Comparison of ENCODE assay signal across 8 cellular contexts in genomic region chr11:72736452-72737069, GRCh38.
A peak's percentile ranks its signal among the peaks of the same experiment; 100 is the strongest.
DNase-seq lines count a peak whose midpoint lies in the region; ATAC-seq lines count a peak whose summit lies in the region.

No MANE protein-coding gene starts in this region.

- peak overlapping the region; percentile 72 for H3K4me3 Mint-ChIP-seq in activated naive CD4-positive, alpha-beta T cell treated with anti-CD3 and anti-CD28 coated beads, Interleukin-2, amount 10 ng/mL, durations not matched to agents 7 days and 5 days

- H3K9me3 Mint-ChIP-seq in activated naive CD4-positive, alpha-beta T cell treated with anti-CD3 and anti-CD28 coated beads, Interleukin-2, amount 10 ng/mL, durations not matched to agents 7 days and 5 days: peaks cover under 1% of the 10 kb centered on the region

- CTCF ChIA-PET in activated naive CD4-positive, alpha-beta T cell treated with anti-CD3 and anti-CD28 coated beads, Interleukin-2, amount 10 ng/mL, durations not matched to agents 7 days and 5 days (lab: Charles Lee): interaction anchor here (0.6 to 2.6 kb wide), 8 partner anchors 9 to 58 kb away, joined by 3 to 14 read pairs (median 4); no protein-coding TSS in a partner anchor

- peak; percentile 34 for ATAC-seq in GM21447 (IDR thresholded peaks at IDR 0.05; ENCODE audit: unreplicated experiment)

- H3K4me1 Mint-ChIP-seq in activated naive CD4-positive, alpha-beta T cell treated with anti-CD3 and anti-CD28 coated beads, Interleukin-2, amount 10 ng/mL, durations not matched to agents 7 days and 5 days: peaks cover 64% of the 10 kb centered on the region

- peaks cover 18% of the 10 kb centered on the region for H3K36me3 Mint-ChIP-seq in activated naive CD4-positive, alpha-beta T cell treated with anti-CD3 and anti-CD28 coated beads, Interleukin-2, amount 10 ng/mL, durations not matched to agents 7 days and 5 days

- H3K27me3 Mint-ChIP-seq in activated naive CD4-positive, alpha-beta T cell treated with anti-CD3 and anti-CD28 coated beads, Interleukin-2, amount 10 ng/mL, durations not matched to agents 7 days and 5 days: no peaks in the 10 kb centered on the region

- peak overlapping the region; percentile 99 for H3K27ac Mint-ChIP-seq in activated naive CD4-positive, alpha-beta T cell treated with anti-CD3 and anti-CD28 coated beads, Interleukin-2, amount 10 ng/mL, durations not matched to agents 7 days and 5 days

- DNase-seq in SKM-1 treated with dmso at 0.1 percent for 144 hours (lab: John Stamatoyannopoulos, UW; ENCODE audit: unreplicated experiment) (peak; percentile 88), islet precursor cell (peak; percentile 78), cerebellar cortex (ENCODE audit: low spot score) (no peak), kidney glomerular epithelial cell (lab: John Stamatoyannopoulos, UW) (no peak), RPMI8226 (no peak)
- peak; percentile 80 for DNase-seq in activated naive CD4-positive, alpha-beta T cell treated with anti-CD3 and anti-CD28 coated beads, Interleukin-2, amount 10 ng/mL, durations not matched to agents 7 days and 5 days
- peak; percentile 36 to 53 (median 42) for DNase-seq in stimulated activated CD4-positive, alpha-beta T cell treated with anti-CD3 and anti-CD28 coated beads, TNF-alpha, amount 100 ng/mL, for 24 hours (ENCODE audit: low read depth in 3 of 3)

Comparison
In these comparisons a context has a peak if more than half of its experiments do, and no peak if none do; other contexts are left out.
1. DNase-seq: peak in SKM-1 treated with dmso at 0.1 percent for 144 hours (single experiment), activated naive CD4-positive, alpha-beta T cell treated with anti-CD3 and anti-CD28 coated beads, Interleukin-2, amount 10 ng/mL, durations not matched to agents 7 days and 5 days (single experiment), islet precursor cell (single experiment) and stimulated activated CD4-positive, alpha-beta T cell treated with anti-CD3 and anti-CD28 coated beads, TNF-alpha, amount 100 ng/mL, for 24 hours (3 of 3); none in cerebellar cortex (single experiment), kidney glomerular epithelial cell (single experiment) and RPMI8226 (single experiment).